29 cellular contexts compared by ENCODE assay signal in the genomic region with DNA sequence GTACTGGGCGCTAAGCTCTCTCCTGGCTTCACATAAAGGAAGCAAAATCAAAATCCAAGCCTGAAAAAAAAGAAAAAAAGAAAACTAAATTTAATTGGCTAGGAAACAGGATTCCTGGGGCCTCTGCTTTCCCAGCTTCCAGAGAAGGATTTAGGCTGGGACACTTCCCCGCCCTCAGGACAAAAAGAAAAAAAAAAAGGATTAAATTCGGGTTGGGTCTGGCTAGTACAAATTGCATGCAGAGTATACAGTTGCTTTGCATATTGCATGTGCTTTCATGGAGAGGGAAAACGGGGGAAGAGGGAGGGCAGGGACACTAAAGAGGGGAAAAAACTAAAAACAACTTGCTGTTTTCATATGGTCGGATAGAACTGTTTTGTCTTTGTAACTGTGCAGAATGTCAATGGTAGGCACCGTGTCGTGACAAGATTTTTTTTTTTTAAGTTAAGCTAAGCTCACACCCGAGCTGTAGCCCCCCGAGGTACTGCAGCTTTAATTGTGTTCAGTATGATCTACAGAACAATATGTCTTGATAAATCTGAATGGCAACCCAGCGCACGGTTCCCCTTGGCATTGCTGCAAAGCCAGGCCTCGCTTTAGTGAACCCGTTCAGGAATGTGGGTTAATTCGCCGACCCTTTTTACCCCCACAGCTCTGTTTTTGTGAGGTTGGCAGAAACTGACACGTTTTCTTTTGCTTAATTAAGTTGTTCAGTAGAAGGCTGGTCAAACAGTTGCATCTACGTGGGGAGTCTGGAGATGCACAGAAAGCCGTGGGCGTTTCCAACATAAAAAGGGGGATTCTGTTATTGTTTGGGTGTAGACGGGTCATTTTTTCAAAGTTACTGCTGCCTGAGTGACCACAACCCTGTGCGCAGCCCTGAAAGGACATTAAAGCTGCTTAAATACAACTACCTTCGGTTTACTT. TPM values are rescaled to one million over a fixed set of nuclear protein-coding genes. Genes with fewer than 3 reads are reported as not detected.
"Had no signal": no experiment of that assay in that cellular context is flagged by ENCODE, and none has a peak within 500 bp of the region (broad histone marks: within the 10 kb centered on the region; RNA-seq: fewer than 3 reads in every experiment).

No MANE protein-coding gene starts in this region.

- H3K4me3 ChIP-seq: esophagus squamous epithelium, hepatocyte, right lobe of liver, skin epidermis, thoracic aorta, vagina had no signal

- ATAC-seq: activated CD8-positive, alpha-beta T cell treated with anti-CD3 and anti-CD28 coated beads for 36 hours; activated naive CD4-positive, alpha-beta T cell treated with anti-CD3 and anti-CD28 coated beads, Interleukin-2, amount 50 U/mL, for 72 hours; activated T-cell treated with anti-CD3 and anti-CD28 coated beads, Interleukin-2, amount 50 U/mL, for 4 hours; activated T-helper 17 cell treated with anti-CD3 and anti-CD28 coated beads, Interleukin-2, amount 50 U/mL, for 72 hours; left colon; naive thymus-derived CD8-positive, alpha-beta T cell; right lobe of liver; stimulated activated naive CD8-positive, alpha-beta T cell treated with anti-CD3 and anti-CD28 coated beads, Interleukin-15, Interleukin-2, amounts not matched to agents 100 U/mL and 50 U/mL, for 24 hours had no signal

- H3K4me1 ChIP-seq: right lobe of liver had no signal

- H3K4me3 Mint-ChIP-seq: activated B cell treated with CpG ODN at 0.5 μM for 24 hours; activated CD8-positive, alpha-beta T cell treated with anti-CD3 and anti-CD28 coated beads for 36 hours; activated T-cell treated with anti-CD3 and anti-CD28 coated beads, Interleukin-2, amount 50 U/mL, for 4 hours; activated T-helper 17 cell treated with anti-CD3 and anti-CD28 coated beads, Interleukin-2, amount 50 U/mL, for 72 hours; naive thymus-derived CD8-positive, alpha-beta T cell; T-helper 2 cell treated with Interferon-gamma antibody and Interleukin-4, amounts not matched to agents 5 μg/mL and 100 μg/mL, for 36 hours had no signal

- H3K36me3 ChIP-seq: esophagus squamous epithelium, neutrophil, right lobe of liver, thoracic aorta, vagina had no signal

- H3K36me3 Mint-ChIP-seq: activated naive CD4-positive, alpha-beta T cell treated with anti-CD3 and anti-CD28 coated beads, Interleukin-2, amount 50 U/mL, for 72 hours; naive thymus-derived CD8-positive, alpha-beta T cell had no signal

- H3K27ac Mint-ChIP-seq: activated B cell treated with CpG ODN at 0.5 μM for 24 hours; activated CD8-positive, alpha-beta T cell treated with anti-CD3 and anti-CD28 coated beads for 36 hours; activated naive CD4-positive, alpha-beta T cell treated with anti-CD3 and anti-CD28 coated beads, Interleukin-2, amount 50 U/mL, for 72 hours; activated T-helper 17 cell treated with anti-CD3 and anti-CD28 coated beads, Interleukin-2, amount 50 U/mL, for 72 hours; T-helper 2 cell treated with Interferon-gamma antibody and Interleukin-4, amounts not matched to agents 5 μg/mL and 100 μg/mL, for 36 hours had no signal

- H3K27me3 ChIP-seq: vagina had no signal

- H3K4me1 Mint-ChIP-seq: activated B cell treated with CpG ODN at 0.5 μM for 24 hours had no signal

- DNase-seq: activated B cell treated with CpG ODN at 0.5 μM for 24 hours; activated CD4-positive, alpha-beta T cell treated with anti-CD3 and anti-CD28 coated beads, Interleukin-2, amount 50 U/mL, for 1 hour; activated CD8-positive, alpha-beta T cell treated with anti-CD3 and anti-CD28 coated beads for 36 hours; activated naive CD4-positive, alpha-beta T cell; activated T-cell treated with anti-CD3 and anti-CD28 coated beads, Interleukin-2, amount 50 U/mL, for 4 hours; dermis blood vessel endothelial cell; effector CD4-positive, alpha-beta T cell; esophagus squamous epithelium; left colon; midbrain; naive thymus-derived CD8-positive, alpha-beta T cell; right lobe of liver; stimulated activated CD4-positive, alpha-beta T cell treated with anti-CD3 and anti-CD28 coated beads, Interleukin-12 subunit alpha, Interleukin-12 subunit beta, amount 100 ng/mL, for 4 hours; stimulated activated CD4-positive, alpha-beta T cell treated with anti-CD3 and anti-CD28 coated beads, Interleukin-4, amount 100 ng/mL, for 1 hour; stimulated activated naive CD8-positive, alpha-beta T cell treated with anti-CD3 and anti-CD28 coated beads, Interleukin-15, Interleukin-2, amounts not matched to agents 100 U/mL and 50 U/mL, for 24 hours; trophoblast cell had no signal

- H3K9me3 Mint-ChIP-seq: activated B cell treated with CpG ODN at 0.5 μM for 24 hours; activated CD8-positive, alpha-beta T cell treated with anti-CD3 and anti-CD28 coated beads for 36 hours; activated naive CD4-positive, alpha-beta T cell treated with anti-CD3 and anti-CD28 coated beads, Interleukin-2, amount 50 U/mL, for 72 hours; activated T-cell treated with anti-CD3 and anti-CD28 coated beads, Interleukin-2, amount 50 U/mL, for 4 hours; activated T-helper 17 cell treated with anti-CD3 and anti-CD28 coated beads, Interleukin-2, amount 50 U/mL, for 72 hours; naive thymus-derived CD8-positive, alpha-beta T cell; T-helper 2 cell treated with Interferon-gamma antibody and Interleukin-4, amounts not matched to agents 5 μg/mL and 100 μg/mL, for 36 hours had no signal

- H2AFZ ChIP-seq: hepatocyte had no signal

- H3K27ac ChIP-seq: epithelial cell of prostate, esophagus squamous epithelium, hepatocyte, neutrophil, right lobe of liver, skin epidermis, thoracic aorta, vagina had no signal

- H3K9me3 ChIP-seq: esophagus squamous epithelium, neutrophil, right lobe of liver, thoracic aorta, vagina had no signal

- H3K4me2 ChIP-seq: hepatocyte had no signal

RNA-seq across cellular contexts. Expression of a gene that starts 43.0 kb away (rescaled TPM):
- total RNA-seq: activated B cell treated with CpG ODN at 0.5 μM for 24 hours; activated T-cell treated with anti-CD3 and anti-CD28 coated beads, Interleukin-2, amount 50 U/mL, for 4 hours; activated T-helper 17 cell treated with anti-CD3 and anti-CD28 coated beads, Interleukin-2, amount 50 U/mL, for 72 hours; dermis blood vessel endothelial cell; esophagus squamous epithelium; hepatocyte; left colon; naive thymus-derived CD8-positive, alpha-beta T cell; osteocyte; posterior vena cava; right lobe of liver; thoracic aorta; vagina had no signal
- polyA plus RNA-seq: hepatocyte; keratinocyte; liver; naive thymus-derived CD8-positive, alpha-beta T cell had no signal
